In the genomic region with DNA sequence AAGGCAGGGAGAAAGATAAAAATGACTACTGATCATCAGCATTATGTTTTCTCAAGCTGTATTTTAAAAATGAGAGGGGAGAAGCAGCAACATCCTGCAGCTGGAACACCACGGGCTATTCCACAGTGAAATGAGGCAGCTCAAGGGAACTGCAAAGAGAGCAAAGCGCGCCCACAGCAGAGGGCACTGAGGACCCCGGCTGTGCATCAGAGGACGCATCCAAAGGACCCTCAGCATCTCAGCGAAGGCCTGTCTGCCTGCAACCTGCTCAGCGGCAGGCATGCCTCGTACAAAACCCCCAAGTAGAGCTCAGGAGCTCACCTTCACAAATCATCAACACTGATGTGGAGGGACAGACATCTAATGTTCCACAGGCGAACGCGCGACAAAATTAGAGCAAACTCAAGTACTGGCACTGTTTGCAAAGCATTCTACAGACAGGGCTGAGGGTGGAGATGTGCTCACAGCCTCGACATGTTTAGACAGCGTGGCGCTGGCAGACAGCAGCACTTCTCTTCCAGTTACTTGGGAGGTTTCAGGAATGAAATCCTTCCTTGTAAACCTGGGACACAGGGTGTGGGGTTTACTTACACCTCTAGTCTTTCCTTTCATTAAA, we compare ENCODE assay signal across 27 cellular contexts.
A peak's percentile ranks its signal among the peaks of the same experiment; 100 is the strongest.
DNase-seq lines count a peak whose midpoint lies in the region; FAIRE-seq and TF ChIP-seq lines count a peak whose summit lies in the region.
"Had no signal": no experiment of that assay in that cellular context is flagged by ENCODE, and none has a peak within 500 bp of the region (broad histone marks: within the 10 kb centered on the region; RNA-seq: fewer than 3 reads in every experiment).

No MANE protein-coding gene starts in this region.

- CTCF ChIA-PET in H1 (lab: Charles Lee; ENCODE audit: partially characterized antibody), result interaction anchor here (0.6 to 1.9 kb wide), 16 partner anchors 8 to 279 kb away, joined by 3 to 9 read pairs (median 4); no protein-coding TSS in a partner anchor

- H3K56ac ChIP-seq in H1 (replicated peaks; ENCODE audit: insufficient read length, low read depth, low read length), result no peak overlapping the region

- no peak overlapping the region for H3K4me3 Mint-ChIP-seq in activated T-helper 2 cell treated with anti-CD3 and anti-CD28 coated beads, Interferon-gamma antibody, Interleukin-2, Interleukin-4, amounts not matched to agents 10 μg/mL and 5 μg/mL and 100 μg/mL, durations not matched to agents 14 hours and 24 hours and 36 hours (ENCODE audit: low read depth)
- no peak overlapping the region for H3K4me3 Mint-ChIP-seq in T-helper 2 cell treated with Interferon-gamma antibody and Interleukin-4, amounts not matched to agents 5 μg/mL and 100 μg/mL, for 36 hours
- no peak overlapping the region for H3K4me3 Mint-ChIP-seq in activated naive CD8-positive, alpha-beta T cell treated with anti-CD3 and anti-CD28 coated beads for 36 hours
- H3K4me3 Mint-ChIP-seq: activated B cell treated with CpG ODN at 0.5 μM for 24 hours; CD8-positive, alpha-beta memory T cell; memory B cell; naive B cell; T-helper 17 cell had no signal

- H2BK12ac ChIP-seq in H1 (ENCODE audit: low read depth, low read length), result no peak overlapping the region

- H3K9me3 Mint-ChIP-seq in activated T-helper 2 cell treated with anti-CD3 and anti-CD28 coated beads, Interferon-gamma antibody, Interleukin-2, Interleukin-4, amounts not matched to agents 10 μg/mL and 5 μg/mL and 100 μg/mL, durations not matched to agents 14 hours and 24 hours and 36 hours, result no peaks in the 10 kb centered on the region
- no peaks in the 10 kb centered on the region for H3K9me3 Mint-ChIP-seq in T-helper 2 cell treated with Interferon-gamma antibody and Interleukin-4, amounts not matched to agents 5 μg/mL and 100 μg/mL, for 36 hours
- no peaks in the 10 kb centered on the region for H3K9me3 Mint-ChIP-seq in activated naive CD8-positive, alpha-beta T cell treated with anti-CD3 and anti-CD28 coated beads for 36 hours
- H3K9me3 Mint-ChIP-seq: activated B cell treated with CpG ODN at 0.5 μM for 24 hours; CD8-positive, alpha-beta memory T cell; memory B cell had no signal

- H3K23ac ChIP-seq in H1 (ENCODE audit: insufficient read length), result no peak overlapping the region

- no peaks in the 10 kb centered on the region for H3F3A ChIP-seq in neural cell (ENCODE audit: insufficient read depth, low read length, poor library complexity, severe bottlenecking)

- H4K20me1 ChIP-seq in BLaER1 treated with 17β-estradiol and CSF1 and Interleukin-3, amounts not matched to agents 10 nM and 100 nM, result no peaks in the 10 kb centered on the region
- H4K20me1 ChIP-seq in H1 (replicated peaks in 1 of 2; ENCODE audit: control insufficient read depth in 1 of 2, insufficient read depth in 2 of 2, low read length in 2 of 2) (no peaks in the 10 kb centered on the region), neural cell (ENCODE audit: insufficient read depth) (no peaks in the 10 kb centered on the region)

- intact Hi-C loops in activated T-helper 2 cell treated with anti-CD3 and anti-CD28 coated beads, Interferon-gamma antibody, Interleukin-2, Interleukin-4, amounts not matched to agents 10 μg/mL and 5 μg/mL and 100 μg/mL, durations not matched to agents 14 hours and 24 hours and 36 hours (cut with micrococcal nuclease), result no loop called here

- H2BK5ac ChIP-seq in H1 (ENCODE audit: low read depth, low read length), result no peak overlapping the region

- H3K27ac Mint-ChIP-seq in activated T-helper 2 cell treated with anti-CD3 and anti-CD28 coated beads, Interferon-gamma antibody, Interleukin-2, Interleukin-4, amounts not matched to agents 10 μg/mL and 5 μg/mL and 100 μg/mL, durations not matched to agents 14 hours and 24 hours and 36 hours, result no peak overlapping the region
- H3K27ac Mint-ChIP-seq in T-helper 2 cell treated with Interferon-gamma antibody and Interleukin-4, amounts not matched to agents 5 μg/mL and 100 μg/mL, for 36 hours, result no peak overlapping the region
- H3K27ac Mint-ChIP-seq in activated naive CD8-positive, alpha-beta T cell treated with anti-CD3 and anti-CD28 coated beads for 36 hours, result no peak overlapping the region
- H3K27ac Mint-ChIP-seq: activated B cell treated with CpG ODN at 0.5 μM for 24 hours, memory B cell, T-helper 17 cell had no signal

- H3K9me2 ChIP-seq in neural cell (ENCODE audit: insufficient read depth, low read length), result no peaks in the 10 kb centered on the region

- H3K36me3 Mint-ChIP-seq in activated T-helper 2 cell treated with anti-CD3 and anti-CD28 coated beads, Interferon-gamma antibody, Interleukin-2, Interleukin-4, amounts not matched to agents 10 μg/mL and 5 μg/mL and 100 μg/mL, durations not matched to agents 14 hours and 24 hours and 36 hours (ENCODE audit: low read depth), result no peaks in the 10 kb centered on the region
- H3K36me3 Mint-ChIP-seq in T-helper 2 cell treated with Interferon-gamma antibody and Interleukin-4, amounts not matched to agents 5 μg/mL and 100 μg/mL, for 36 hours (ENCODE audit: low read depth), result peaks cover 3% of the 10 kb centered on the region
- H3K36me3 Mint-ChIP-seq in activated naive CD8-positive, alpha-beta T cell treated with anti-CD3 and anti-CD28 coated beads for 36 hours, result no peaks in the 10 kb centered on the region
- H3K36me3 Mint-ChIP-seq: memory B cell, naive B cell had no signal

- peaks cover 2% of the 10 kb centered on the region for H3K27me3 Mint-ChIP-seq in activated T-helper 2 cell treated with anti-CD3 and anti-CD28 coated beads, Interferon-gamma antibody, Interleukin-2, Interleukin-4, amounts not matched to agents 10 μg/mL and 5 μg/mL and 100 μg/mL, durations not matched to agents 14 hours and 24 hours and 36 hours (ENCODE audit: low read depth)
- no peaks in the 10 kb centered on the region for H3K27me3 Mint-ChIP-seq in T-helper 2 cell treated with Interferon-gamma antibody and Interleukin-4, amounts not matched to agents 5 μg/mL and 100 μg/mL, for 36 hours (ENCODE audit: low read depth)
- no peaks in the 10 kb centered on the region for H3K27me3 Mint-ChIP-seq in activated naive CD8-positive, alpha-beta T cell treated with anti-CD3 and anti-CD28 coated beads for 36 hours
- H3K27me3 Mint-ChIP-seq: activated B cell treated with CpG ODN at 0.5 μM for 24 hours, T-helper 17 cell had no signal

- no peak overlapping the region for H4K5ac ChIP-seq in H1 (ENCODE audit: insufficient read length, low read depth, low read length)

- no peak overlapping the region for H2BK20ac ChIP-seq in H1 (ENCODE audit: low read length)

- H3K23me2 ChIP-seq in H1 (ENCODE audit: low read depth, low read length), result no peaks in the 10 kb centered on the region

- H3K18ac ChIP-seq in H1 (ENCODE audit: extremely low read depth, low read length), result no peak overlapping the region

- H2BK120ac ChIP-seq in H1 (replicated peaks; ENCODE audit: low read depth, low read length), result no peak overlapping the region

- no peak overlapping the region for H3K9ac ChIP-seq in BLaER1 treated with 17β-estradiol and CSF1 and Interleukin-3, amounts not matched to agents 10 nM and 100 nM
- H3K9ac ChIP-seq in H1 (replicated peaks in 1 of 4; ENCODE audit: extremely low read depth in 1 of 4, low read depth in 3 of 4, low read length in 3 of 4), result no peak overlapping the region
- H3K9ac ChIP-seq in neural cell (ENCODE audit: low read length), result peak overlapping the region; percentile 22
- H3K9ac ChIP-seq: KMS-11 had no signal

- no peak overlapping the region for H3K27ac ChIP-seq in BLaER1 treated with 17β-estradiol and CSF1 and Interleukin-3, amounts not matched to agents 10 nM and 100 nM
- H3K27ac ChIP-seq in H1 (ENCODE audit: low read depth, low read length), result no peak overlapping the region
- peak overlapping the region; percentile 96 for H3K27ac ChIP-seq in neural cell (ENCODE audit: low read length)
- H3K27ac ChIP-seq: KMS-11, SJCRH30, stomach had no signal

- peaks cover 21% of the 10 kb centered on the region for H3K4me1 Mint-ChIP-seq in activated T-helper 2 cell treated with anti-CD3 and anti-CD28 coated beads, Interferon-gamma antibody, Interleukin-2, Interleukin-4, amounts not matched to agents 10 μg/mL and 5 μg/mL and 100 μg/mL, durations not matched to agents 14 hours and 24 hours and 36 hours (ENCODE audit: low read depth)
- peaks cover 27% of the 10 kb centered on the region for H3K4me1 Mint-ChIP-seq in T-helper 2 cell treated with Interferon-gamma antibody and Interleukin-4, amounts not matched to agents 5 μg/mL and 100 μg/mL, for 36 hours (ENCODE audit: low read depth)
- H3K4me1 Mint-ChIP-seq in activated naive CD8-positive, alpha-beta T cell treated with anti-CD3 and anti-CD28 coated beads for 36 hours, result peaks cover 14% of the 10 kb centered on the region
- H3K4me1 Mint-ChIP-seq: activated B cell treated with CpG ODN at 0.5 μM for 24 hours had no signal

- H2AK5ac ChIP-seq in H1 (ENCODE audit: low read depth, low read length), result no peak overlapping the region

- H3K36me3 ChIP-seq in BLaER1 treated with 17β-estradiol and CSF1 and Interleukin-3, amounts not matched to agents 10 nM and 100 nM, result no peaks in the 10 kb centered on the region
- H3K36me3 ChIP-seq in H1 (ENCODE audit: control insufficient read depth in 2 of 4, insufficient read depth in 4 of 4, low read length in 3 of 4) (no peaks in the 10 kb centered on the region), neural cell (ENCODE audit: insufficient read depth, low read length) (no peaks in the 10 kb centered on the region)
- H3K36me3 ChIP-seq: HAP-1 had no signal

- no peak overlapping the region for H3K4me3 ChIP-seq in BLaER1 treated with 17β-estradiol and CSF1 and Interleukin-3, amounts not matched to agents 10 nM and 100 nM
- H3K4me3 ChIP-seq in H1 (ENCODE audit: extremely low read depth in 1 of 4, insufficient read depth in 2 of 4, low read depth in 3 of 4, low read length in 4 of 4) (no peak overlapping the region), neural cell (ENCODE audit: low read length) (peak overlapping the region; percentile 30)
- H3K4me3 ChIP-seq: HAP-1, SJCRH30, stomach had no signal

- no peak overlapping the region for H3K14ac ChIP-seq in H1 (ENCODE audit: insufficient read length)

- peak; percentile 38 to 41 for TF ChIP-seq RAD21 in H1 (IDR thresholded peaks at IDR 0.05 in 1 of 2, conservative IDR thresholded peaks at IDR 0.05 in 1 of 2; ENCODE audit: low read depth in 2 of 2, low read length in 2 of 2)
- peak; percentile 54 for TF ChIP-seq RAD21 in neural cell (conservative IDR thresholded peaks at IDR 0.05)

- TF ChIP-seq CTCF in H1 (IDR thresholded peaks at IDR 0.05; ENCODE audit: control extremely low read depth in 1 of 3, insufficient read depth in 1 of 3, low read depth in 1 of 3, low read length in 3 of 3), result peak in 2 of 3 experiments; percentile 22 to 32; a peak in 2 of 4 replicates
- peak; percentile 62 for TF ChIP-seq CTCF in neural cell (IDR thresholded peaks at IDR 0.05; ENCODE audit: poor library complexity, severe bottlenecking)
- TF ChIP-seq CTCF in GM20000 (IDR thresholded peaks at IDR 0.05; ENCODE audit: extremely low read depth, missing control alignments), result no peak

- no peak overlapping the region for H4K8ac ChIP-seq in H1 (ENCODE audit: extremely low read depth, insufficient read depth, low read length)

- H2AFZ ChIP-seq in H1 (ENCODE audit: low read length) (no peak overlapping the region), neural cell (ENCODE audit: low read depth, low read length) (peak overlapping the region; percentile 15)

- H3K79me2 ChIP-seq in H1 (ENCODE audit: control insufficient read depth in 1 of 2, insufficient read depth in 2 of 2, low read length in 2 of 2) (no peaks in the 10 kb centered on the region), neural cell (replicated peaks; ENCODE audit: insufficient read depth, low read length) (no peaks in the 10 kb centered on the region)

- H4K91ac ChIP-seq in H1 (replicated peaks; ENCODE audit: insufficient read length, low read length), result no peak overlapping the region

- no peak for TF ChIP-seq POLR2A in H1 (IDR thresholded peaks at IDR 0.05; ENCODE audit: control extremely low read depth in 1 of 2, low read depth in 2 of 2, low read length in 2 of 2)

- WGBS in H1 (ENCODE audit: extremely low coverage in 1 of 2, insufficient coverage in 1 of 2, insufficient read length in 1 of 2, insufficient replicate concordance in 2 of 2, low coverage in 1 of 2, low lambda C conversion rate in 2 of 2, missing lambda C conversion rate in 1 of 2), 2 experiments, result 87% methylated on average over 15 of the region's 15 CpGs; no CpG with 5 or more reads in 1 of the 2 experiments

- peak; percentile 44 for DNase-seq in NCI-H1092 treated with DMSO at 0.1 percent for 48 hours (lab: John Stamatoyannopoulos, UW)
- no peak for DNase-seq in H1 (ENCODE audit: low read depth in 1 of 2, low spot score in 2 of 2)
- no peak for DNase-seq in GM20000 (ENCODE audit: low spot score)
- no peak for DNase-seq in activated T-helper 2 cell treated with anti-CD3 and anti-CD28 coated beads, Interferon-gamma antibody, Interleukin-2, Interleukin-4, amounts not matched to agents 10 μg/mL and 5 μg/mL and 100 μg/mL, durations not matched to agents 14 hours and 24 hours and 36 hours (ENCODE audit: low spot score)
- DNase-seq in T-helper 2 cell treated with Interferon-gamma antibody and Interleukin-4, amounts not matched to agents 5 μg/mL and 100 μg/mL, for 36 hours (ENCODE audit: low spot score), result no peak
- no peak for DNase-seq in activated naive CD8-positive, alpha-beta T cell treated with anti-CD3 and anti-CD28 coated beads for 36 hours
- DNase-seq: activated B cell treated with CpG ODN at 0.5 μM for 24 hours; activated CD4-positive, alpha-beta T cell treated with anti-CD3 and anti-CD28 coated beads, Interleukin-2, amount 50 U/mL, for 48 hours; activated naive CD4-positive, alpha-beta T cell treated with Interleukin-2 at 50 U/mL for 16 hours; CD8-positive, alpha-beta memory T cell; DMS79; foreskin melanocyte; naive B cell; NCI-H2029; NCI-H524 treated with DMSO at 0.1 percent for 48 hours; SJCRH30; small intestine; stimulated activated CD4-positive, alpha-beta T cell treated with anti-CD3 and anti-CD28 coated beads, Interleukin-2, amount 100 ng/mL, for 48 hours; stomach; T-helper 17 cell; trophoblast cell had no signal

- POLR2A ChIA-PET in H1 (lab: Charles Lee; ENCODE audit: partially characterized antibody), result no interaction called here

- no peaks in the 10 kb centered on the region for H3K9me3 ChIP-seq in BLaER1 treated with 17β-estradiol and CSF1 and Interleukin-3, amounts not matched to agents 10 nM and 100 nM (replicated peaks in 1 of 11)
- no peaks in the 10 kb centered on the region for H3K9me3 ChIP-seq in H1 (ENCODE audit: insufficient read depth in 2 of 2, low read depth in 1 of 2, low read length in 1 of 2)
- no peaks in the 10 kb centered on the region for H3K9me3 ChIP-seq in neural cell (ENCODE audit: low read length)
- H3K9me3 ChIP-seq: HAP-1, SJCRH30, stomach had no signal

- no peak for TF ChIP-seq EP300 in H1 (IDR thresholded peaks at IDR 0.05; ENCODE audit: borderline replicate concordance in 1 of 2, low read depth in 2 of 2, low read length in 2 of 2)
- TF ChIP-seq EP300 in neural cell (conservative IDR thresholded peaks at IDR 0.05; ENCODE audit: poor library complexity, severe bottlenecking), result peak; percentile 47

- H3K27me3 ChIP-seq in BLaER1 treated with 17β-estradiol and CSF1 and Interleukin-3, amounts not matched to agents 10 nM and 100 nM, result peaks cover 0 to 14% (median 0%) of the 10 kb centered on the region in 11 experiments; a peak in 3 of 22 replicates
- H3K27me3 ChIP-seq in H1 (replicated peaks in 1 of 4; ENCODE audit: control insufficient read depth in 3 of 4, extremely low read depth in 1 of 4, insufficient read depth in 3 of 4, low read length in 3 of 4), result no peaks in the 10 kb centered on the region
- no peaks in the 10 kb centered on the region for H3K27me3 ChIP-seq in neural cell (ENCODE audit: insufficient read depth, low read depth, low read length)
- H3K27me3 ChIP-seq: SJCRH30, stomach had no signal

- FAIRE-seq in H1 (lab: Jason Lieb, UNC), result no peak
- FAIRE-seq: GM12892, small intestine had no signal

- H3K4me2 ChIP-seq in BLaER1 treated with 17β-estradiol and CSF1 and Interleukin-3, amounts not matched to agents 10 nM and 100 nM, result peak overlapping the region in 10 of 11 experiments; percentile 7 to 76 (median 47); a peak in 16 of 22 replicates
- H3K4me2 ChIP-seq in H1 (ENCODE audit: insufficient read depth in 1 of 2, low read depth in 2 of 2, low read length in 2 of 2) (no peak overlapping the region), neural cell (ENCODE audit: low read length) (no peak overlapping the region)
- H3K4me2 ChIP-seq: KMS-11 had no signal

- H3K4ac ChIP-seq in H1 (replicated peaks; ENCODE audit: insufficient read length, low read depth, low read length), result no peak overlapping the region

- no peaks in the 10 kb centered on the region for H3K79me1 ChIP-seq in H1 (ENCODE audit: low read depth, low read length)

- no peak overlapping the region for H2BK15ac ChIP-seq in H1 (ENCODE audit: low read length)

- H3K4me1 ChIP-seq in BLaER1 treated with 17β-estradiol and CSF1 and Interleukin-3, amounts not matched to agents 10 nM and 100 nM, result peaks cover 53 to 95% (median 56%) of the 10 kb centered on the region in 10 experiments
- no peaks in the 10 kb centered on the region for H3K4me1 ChIP-seq in H1 (replicated peaks in 1 of 4; ENCODE audit: control insufficient read depth in 3 of 4, insufficient read depth in 4 of 4, low read length in 3 of 4)

Comparison
In these comparisons a context has a peak if more than half of its experiments do, and no peak if none do; other contexts are left out.
1. H3K4me2 ChIP-seq: peak in BLaER1 treated with 17β-estradiol and CSF1 and Interleukin-3, amounts not matched to agents 10 nM and 100 nM (10 of 11); none in H1 (0 of 2) and neural cell (single experiment).